ENCODE assay signal across 8 cellular contexts in the genomic region with DNA sequence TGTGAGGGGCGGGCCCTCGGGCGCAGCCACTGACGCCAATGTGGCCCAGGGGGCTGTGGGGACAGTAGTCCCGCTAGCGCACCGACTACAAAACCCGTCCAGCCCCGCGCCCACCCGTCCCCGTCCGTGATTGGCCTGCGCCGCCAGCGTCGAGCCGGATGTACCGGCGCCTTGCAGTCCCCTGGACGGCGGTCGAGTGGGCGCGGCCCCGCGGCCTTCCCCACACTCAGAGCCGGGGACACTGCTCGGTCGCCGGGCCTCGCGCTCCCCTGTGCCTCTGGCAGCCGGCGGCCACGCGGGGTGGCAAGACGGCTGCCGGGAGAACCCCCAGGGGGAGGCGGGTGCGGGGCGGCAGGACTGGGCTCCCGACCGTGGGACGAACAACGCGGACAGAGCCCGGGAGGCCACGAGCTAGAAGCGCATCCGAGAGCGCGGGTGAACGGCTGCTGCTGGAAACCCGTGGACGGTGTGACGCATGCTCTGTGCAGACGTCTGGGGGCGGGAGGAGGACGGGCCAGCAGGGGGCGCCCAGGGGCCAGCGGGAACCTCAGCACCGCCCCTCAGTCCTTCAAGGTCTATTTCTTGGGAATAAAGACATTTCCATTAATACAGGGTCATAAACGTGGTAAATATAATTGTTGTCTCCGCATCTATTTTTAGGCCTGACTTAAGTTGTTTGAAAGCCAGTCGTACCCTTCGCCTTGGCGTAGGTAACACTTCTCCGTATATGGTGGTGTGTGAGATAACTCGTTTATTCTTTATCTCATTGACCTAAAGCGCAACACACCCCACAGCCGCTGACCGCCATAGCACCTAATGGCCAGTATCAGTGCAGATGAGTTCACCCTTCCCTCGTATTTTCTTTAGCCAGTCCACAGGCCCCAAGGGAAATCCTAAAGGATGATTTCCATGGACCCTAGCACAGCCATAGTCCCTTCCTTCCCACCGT.
DNase-seq lines count a peak whose midpoint lies in the region; ATAC-seq lines count a peak whose summit lies in the region.

No MANE protein-coding gene starts in this region.

- DNase-seq in Ammon's horn (ENCODE audit: low spot score), result peak; percentile 99
- DNase-seq in NCI-H226, result peak; percentile 92
- DNase-seq in activated CD4-positive, CD25-positive, alpha-beta regulatory T cell (lab: John Stamatoyannopoulos, UW), result peak; percentile 94 to 99 (median 96)
- peak; percentile 99 for DNase-seq in central memory CD4-positive, alpha-beta T cell
- peak; percentile 99 for DNase-seq in islet precursor cell
- peak; percentile 95 for DNase-seq in stimulated activated CD4-positive, alpha-beta T cell treated with anti-CD3 and anti-CD28 coated beads, Interleukin-12 subunit alpha, Interleukin-12 subunit beta, amount 100 ng/mL, for 4 hours

- ATAC-seq in GM19025 (IDR thresholded peaks at IDR 0.05; ENCODE audit: low read depth, unreplicated experiment), result peak; percentile 93
- ATAC-seq in HG03280 (IDR thresholded peaks at IDR 0.05; ENCODE audit: unreplicated experiment), result peak; percentile 54

Comparison
In these comparisons a context has a peak if more than half of its experiments do, and no peak if none do; other contexts are left out.
1. Peak in every context shown above with its lines: DNase-seq and ATAC-seq.